Comparison of ENCODE assay signal across 26 cellular contexts in genomic region chr1:181456551-181456950, GRCh38. TPM values are rescaled to one million over a fixed set of nuclear protein-coding genes. Genes with fewer than 3 reads are reported as not detected.
"Had no signal": no experiment of that assay in that cellular context is flagged by ENCODE, and none has a peak within 500 bp of the region (broad histone marks: within the 10 kb centered on the region; RNA-seq: fewer than 3 reads in every experiment).

No MANE protein-coding gene starts in this region.

- H3K4me2 ChIP-seq: neural progenitor cell had no signal

- H3K27me3 ChIP-seq: neural progenitor cell, pancreas, right lobe of liver, sigmoid colon, stomach, thyroid gland, tibial nerve, upper lobe of left lung, uterus had no signal

- DNase-seq: naive thymus-derived CD4-positive, alpha-beta T cell; natural killer cell; pancreas; right cardiac atrium; right lobe of liver; sigmoid colon; small intestine; stimulated activated CD4-positive, alpha-beta T cell treated with anti-CD3 and anti-CD28 coated beads, Interleukin-15, amount 100 ng/mL, for 24 hours; stimulated activated CD4-positive, alpha-beta T cell treated with anti-CD3 and anti-CD28 coated beads, Interleukin-2, amount 100 ng/mL, for 24 hours; stimulated activated CD4-positive, alpha-beta T cell treated with anti-CD3 and anti-CD28 coated beads, Interleukin-2, amount 100 ng/mL, for 48 hours; stimulated activated CD4-positive, alpha-beta T cell treated with anti-CD3 and anti-CD28 coated beads, Interleukin-4, amount 100 ng/mL, for 24 hours; stimulated activated naive B cell treated with anti-CD40 and anti-IgM and Interleukin-4, amounts not matched to agents 10 μg/mL and 1 μg/mL and 100 μg/mL, for 72 hours; stimulated activated naive CD4-positive, alpha-beta T cell treated with Interleukin-2 at 50 U/mL for 16 hours; stomach; thyroid gland; trophoblast cell; upper lobe of left lung; uterus had no signal

- H3K36me3 ChIP-seq: neural progenitor cell, neutrophil, pancreas, prostate gland, right lobe of liver, sigmoid colon, stomach, thoracic aorta, thyroid gland, tibial nerve, upper lobe of left lung, uterus had no signal

- H2AFZ ChIP-seq: neural progenitor cell had no signal

- H3K4me3 ChIP-seq: neural progenitor cell, pancreas, prostate gland, right lobe of liver, sigmoid colon, stomach, thoracic aorta, thyroid gland, tibial nerve, upper lobe of left lung, uterus had no signal

- H3K27ac ChIP-seq: neural progenitor cell, neutrophil, pancreas, prostate gland, right lobe of liver, sigmoid colon, stomach, thoracic aorta, thyroid gland, tibial nerve, upper lobe of left lung, uterus had no signal

- H3K9me3 ChIP-seq: neutrophil, pancreas, prostate gland, right lobe of liver, thoracic aorta, thyroid gland, uterus had no signal

- H3K9ac ChIP-seq: neural progenitor cell had no signal

- ATAC-seq: naive thymus-derived CD4-positive, alpha-beta T cell; natural killer cell; pancreas; right cardiac atrium; right lobe of liver; stimulated activated effector memory CD8-positive, alpha-beta T cell treated with anti-CD3 and anti-CD28 coated beads, Interleukin-12 subunit alpha, Interleukin-12 subunit beta, amount 100 ng/mL, for 72 hours; stimulated activated naive B cell treated with anti-CD40 and anti-IgM and Interleukin-4, amounts not matched to agents 10 μg/mL and 1 μg/mL and 100 μg/mL, for 72 hours had no signal

- H3K4me1 ChIP-seq: pancreas, prostate gland, sigmoid colon, stomach, thyroid gland, tibial nerve, upper lobe of left lung, uterus had no signal

RNA-seq across cellular contexts. Expression of gene CACNA1E, which starts 26.8 kb away (rescaled TPM):
- total RNA-seq: osteocyte, pulmonary artery endothelial cell, thoracic aorta, tibial nerve had no signal
- polyA plus RNA-seq: naive thymus-derived CD4-positive, alpha-beta T cell had no signal
